ENCODE assay signal across 26 cellular contexts in the genomic region with DNA sequence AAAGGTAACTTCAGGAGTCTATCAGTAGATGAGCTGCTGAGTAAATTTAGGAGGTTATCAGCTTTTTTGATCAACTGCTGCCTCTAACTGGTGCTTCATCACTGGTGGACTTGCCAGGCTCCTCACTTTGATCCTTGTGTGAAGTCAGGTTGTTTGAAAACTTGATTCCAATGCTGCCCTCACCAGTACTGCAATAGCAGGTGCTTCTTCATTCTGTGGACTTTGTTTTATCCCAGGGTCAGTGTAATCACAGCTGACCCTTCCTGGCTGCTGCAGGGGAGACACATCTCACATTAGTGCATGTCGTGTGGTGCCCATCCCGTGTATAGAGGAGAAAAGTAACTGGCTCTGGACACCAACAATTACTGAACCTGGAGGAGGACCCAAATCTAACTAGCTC.
"Had no signal": no experiment of that assay in that cellular context is flagged by ENCODE, and none has a peak within 500 bp of the region (broad histone marks: within the 10 kb centered on the region; RNA-seq: fewer than 3 reads in every experiment).

No MANE protein-coding gene starts in this region.

- DNase-seq: hypothalamus; immature natural killer cell; kidney; lower lobe of right lung; mammary epithelial cell; mesenchymal stem cell; naive thymus-derived CD8-positive, alpha-beta T cell; occipital lobe; ovary; right cardiac atrium; sigmoid colon; small intestine; spleen; stimulated activated CD4-positive, alpha-beta T cell treated with anti-CD3 and anti-CD28 coated beads, Interleukin-4, amount 100 ng/mL, for 4 hours; stimulated activated CD8-positive, alpha-beta memory T cell treated with anti-CD3 and anti-CD28 coated beads, Interleukin-4, amount 100 ng/mL, for 48 hours; stimulated activated naive CD4-positive, alpha-beta T cell treated with Interleukin-2 at 50 U/mL for 16 hours; stimulated activated naive CD8-positive, alpha-beta T cell treated with anti-CD3 and anti-CD28 coated beads, Interleukin-15, amount 100 ng/mL, for 72 hours; substantia nigra; uterus had no signal

- H3K27ac ChIP-seq: lower lobe of right lung, neural progenitor cell, neutrophil, ovary, sigmoid colon, spleen, tibial nerve, uterus had no signal

- H3K27me3 ChIP-seq: neural progenitor cell, neutrophil, ovary, sigmoid colon, spleen, tibial nerve, uterus had no signal

- H3K4me1 ChIP-seq: lower lobe of right lung, neural progenitor cell, sigmoid colon, tibial nerve, uterus had no signal

- H3K27me3 Mint-ChIP-seq: naive thymus-derived CD8-positive, alpha-beta T cell; progenitor cell of endocrine pancreas; stimulated activated memory B cell treated with anti-CD40 and anti-IgM and Interleukin-4, amounts not matched to agents 10 μg/mL and 1 μg/mL and 100 μg/mL, for 72 hours; stimulated activated naive CD8-positive, alpha-beta T cell treated with anti-CD3 and anti-CD28 coated beads, Interleukin-15, amount 100 ng/mL, for 72 hours; type B pancreatic cell had no signal

- H3K4me3 ChIP-seq: lower lobe of right lung, neural progenitor cell, ovary, sigmoid colon, spleen, tibial nerve, uterus had no signal

- H3K36me3 ChIP-seq: lower lobe of right lung, neural progenitor cell, neutrophil, ovary, sigmoid colon, uterus had no signal

- H3K9me3 Mint-ChIP-seq: nephron, neural progenitor cell had no signal

- H3K9me3 ChIP-seq: lower lobe of right lung, neutrophil, ovary, sigmoid colon, spleen, tibial nerve, uterus had no signal

- H3K4me1 Mint-ChIP-seq: nephron; neural progenitor cell; stimulated activated naive CD8-positive, alpha-beta T cell treated with anti-CD3 and anti-CD28 coated beads, Interleukin-15, amount 100 ng/mL, for 72 hours had no signal

- H3K27ac Mint-ChIP-seq: immature natural killer cell; neural progenitor cell; progenitor cell of endocrine pancreas; stimulated activated memory B cell treated with anti-CD40 and anti-IgM and Interleukin-4, amounts not matched to agents 10 μg/mL and 1 μg/mL and 100 μg/mL, for 72 hours; stimulated activated naive CD8-positive, alpha-beta T cell treated with anti-CD3 and anti-CD28 coated beads, Interleukin-15, amount 100 ng/mL, for 72 hours; type B pancreatic cell had no signal

- ATAC-seq: lower lobe of right lung; naive thymus-derived CD8-positive, alpha-beta T cell; stimulated activated memory B cell treated with anti-CD40 and anti-IgM and Interleukin-4, amounts not matched to agents 10 μg/mL and 1 μg/mL and 100 μg/mL, for 72 hours; stimulated activated naive CD8-positive, alpha-beta T cell treated with anti-CD3 and anti-CD28 coated beads, Interleukin-15, amount 100 ng/mL, for 72 hours had no signal

- H3K4me3 Mint-ChIP-seq: naive thymus-derived CD8-positive, alpha-beta T cell; nephron; neural progenitor cell; stimulated activated memory B cell treated with anti-CD40 and anti-IgM and Interleukin-4, amounts not matched to agents 10 μg/mL and 1 μg/mL and 100 μg/mL, for 72 hours; stimulated activated naive CD8-positive, alpha-beta T cell treated with anti-CD3 and anti-CD28 coated beads, Interleukin-15, amount 100 ng/mL, for 72 hours; type B pancreatic cell had no signal
